Comparison of ENCODE assay signal across 8 cellular contexts in genomic region chr19:57947419-57948134, GRCh38. TPM values are rescaled to one million over a fixed set of nuclear protein-coding genes. Genes with fewer than 3 reads are reported as not detected.
DNase-seq lines count a peak whose midpoint lies in the region; ATAC-seq lines count a peak whose summit lies in the region.

TSS of gene ZNF256 (minus strand) at chr19:57947706. CDS start at chr19:57947474, 232 bp downstream.

- H3K27me3 ChIP-seq in mucosa of stomach (ENCODE audit: control insufficient read depth, insufficient read depth, low read length), result no peaks in the 10 kb centered on the region

- no peaks in the 10 kb centered on the region for H3K9me3 ChIP-seq in mucosa of stomach (ENCODE audit: control insufficient read depth, low read length)

- peak within 1 kb of the TSS; percentile 73 for H3K4me3 ChIP-seq in mucosa of stomach (ENCODE audit: low read length)

- H3K9ac ChIP-seq in mucosa of stomach (ENCODE audit: low read length), result peak within 1 kb of the TSS; percentile 84

- DNase-seq in CD1c-positive myeloid dendritic cell (ENCODE audit: extremely low spot score) (peak; percentile 95), NOMO-1 treated with dmso at 0.1 percent for 144 hours (lab: John Stamatoyannopoulos, UW; ENCODE audit: unreplicated experiment) (peak; percentile 76)
- DNase-seq in activated T-cell treated with anti-CD3 and anti-CD28 coated beads, Interleukin-2, amount 50 U/mL, for 48 hours, result peak; percentile 92 to 94
- peak; percentile 77 to 81 for DNase-seq in stimulated activated CD8-positive, alpha-beta memory T cell treated with anti-CD3 and anti-CD28 coated beads, Interleukin-4, amount 100 ng/mL, for 4 hours (ENCODE audit: low read depth in 2 of 2, low spot score in 1 of 2)

- no peaks in the 10 kb centered on the region for H3K36me3 ChIP-seq in mucosa of stomach (ENCODE audit: control insufficient read depth, insufficient read depth, low read length)

- ATAC-seq in GM19372 (IDR thresholded peaks at IDR 0.05; ENCODE audit: low read depth, unreplicated experiment) (peak; percentile 92), HG03571 (IDR thresholded peaks at IDR 0.05; ENCODE audit: unreplicated experiment) (peak; percentile 70), esophagus mucosa (peak; percentile 98)

- H3K4me1 ChIP-seq in mucosa of stomach (ENCODE audit: control insufficient read depth, insufficient read depth, low read length), result peaks cover 9% of the 10 kb centered on the region

RNA-seq across cellular contexts. Expression of gene ZNF256, which starts in this region (rescaled TPM):
- 2.6 TPM for total RNA-seq in esophagus mucosa

Comparison
In these comparisons a context has a peak if more than half of its experiments do, and no peak if none do; other contexts are left out.
1. Peak in every context shown above with its lines: DNase-seq, ATAC-seq and H3K4me3 ChIP-seq.